ENCODE assay signal across 9 cellular contexts in the genomic region with DNA sequence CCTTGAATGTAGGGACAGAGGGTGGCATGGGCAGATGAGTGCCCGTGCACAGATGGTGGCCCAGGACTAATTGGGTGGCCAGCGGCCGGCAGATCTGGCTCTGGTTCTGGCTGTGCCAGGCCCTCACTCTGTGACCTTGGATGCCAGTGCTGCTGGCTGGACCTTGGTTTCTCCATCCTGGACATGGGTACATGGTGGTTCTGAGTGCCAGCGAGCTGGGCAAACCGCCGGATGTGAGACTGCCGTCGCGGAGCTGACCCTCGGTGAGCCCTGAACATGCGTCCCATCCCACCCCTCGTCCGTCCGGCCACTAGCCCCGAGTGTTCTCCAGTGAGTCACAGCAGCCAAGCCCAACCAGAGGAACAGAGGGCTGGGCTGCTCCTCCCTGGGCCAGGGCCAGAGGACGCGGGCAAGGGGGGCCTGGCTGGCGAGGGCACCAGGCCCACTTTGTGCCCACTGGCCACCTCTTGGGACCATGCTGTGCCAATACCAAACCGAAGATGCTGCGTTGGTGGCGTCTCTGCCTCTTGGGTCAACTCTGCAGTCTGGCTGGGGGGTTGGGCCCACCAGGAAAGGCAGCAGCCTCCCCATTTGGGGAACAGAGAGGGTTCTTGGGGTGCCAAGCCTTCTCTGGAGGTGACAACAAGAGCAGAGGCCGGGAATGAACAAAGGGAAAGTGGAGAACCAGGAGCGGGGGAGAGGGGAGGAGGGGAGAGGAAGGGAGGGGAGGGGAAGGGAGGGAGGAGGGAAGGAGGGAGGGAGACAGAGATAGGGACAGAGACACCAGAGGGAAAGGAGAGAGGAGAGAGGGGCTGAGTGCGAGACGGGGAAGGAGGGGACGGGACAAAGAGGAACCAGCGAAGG. TPM values are rescaled to one million over a fixed set of nuclear protein-coding genes. Genes with fewer than 3 reads are reported as not detected.
DNase-seq lines count a peak whose midpoint lies in the region; TF ChIP-seq lines count a peak whose summit lies in the region.
"Had no signal": no experiment of that assay in that cellular context is flagged by ENCODE, and none has a peak within 500 bp of the region (broad histone marks: within the 10 kb centered on the region; RNA-seq: fewer than 3 reads in every experiment).

No MANE protein-coding gene starts in this region.

- no peaks in the 10 kb centered on the region for H3F3A ChIP-seq in PC-9 (ENCODE audit: insufficient read depth, low read depth)

- TSS peak; percentile 65 for BruUV-seq in PC-9 (replicated peaks; lab: Mats Ljungman, UMichigan)

- H3K79me2 ChIP-seq in PC-9 (ENCODE audit: low read depth): no peaks in the 10 kb centered on the region

- POLR2A ChIA-PET in PC-9 (lab: Charles Lee; ENCODE audit: unreplicated experiment): interaction anchor here (0.6 kb wide), 1 partner anchor 154 kb away, joined by 5 read pairs; no protein-coding TSS in a partner anchor

- DNase-seq in ELR (ENCODE audit: low read depth) (peak; percentile 85), PC-9 (peak; percentile 68 to 81), esophagus muscularis mucosa (ENCODE audit: extremely low spot score) (no peak), NCI-H524 treated with DMSO at 0.1 percent for 48 hours (lab: John Stamatoyannopoulos, UW) (no peak), NCI-H2081 (lab: John Stamatoyannopoulos, UW) (no peak)
- no peak for DNase-seq in activated CD8-positive, alpha-beta memory T cell treated with anti-CD3 and anti-CD28 coated beads, Interleukin-2, amount 50 U/mL, for 48 hours
- no peak for DNase-seq in stimulated activated CD4-positive, alpha-beta T cell treated with anti-CD3 and anti-CD28 coated beads, Interleukin-1b, Interleukin-23, amount 100 ng/mL, for 48 hours

- no peak for TF ChIP-seq POLR2A in esophagus muscularis mucosa (IDR thresholded peaks at IDR 0.05; ENCODE audit: low read depth)

- no peak for TF ChIP-seq EP300 in esophagus muscularis mucosa (IDR thresholded peaks at IDR 0.05)

- WGBS in esophagus muscularis mucosa: 11% methylated on average over 15 of the region's 27 CpGs

- H3K9me2 ChIP-seq in PC-9 (ENCODE audit: insufficient read depth): no peaks in the 10 kb centered on the region

- TF ChIP-seq CTCF in PC-9 (conservative IDR thresholded peaks at IDR 0.05): no peak
- no peak for TF ChIP-seq CTCF in esophagus muscularis mucosa (IDR thresholded peaks at IDR 0.05)

- H3K27me3 ChIP-seq in PC-9 (ENCODE audit: insufficient read depth, low read depth) (no peaks in the 10 kb centered on the region), esophagus muscularis mucosa (no peaks in the 10 kb centered on the region), muscle layer of colon (ENCODE audit: control insufficient read depth in 1 of 2, insufficient read depth in 2 of 2, low read length in 2 of 2) (no peaks in the 10 kb centered on the region)

- intact Hi-C loops in PC-9 (cut with micrococcal nuclease; ENCODE audit: unreplicated experiment): no loop called here
- intact Hi-C loops in esophagus muscularis mucosa (cut with DNase I): no loop called here

- peak overlapping the region; percentile 75 for H3K4me2 ChIP-seq in PC-9

- no peaks in the 10 kb centered on the region for H3K9me3 ChIP-seq in PC-9 (ENCODE audit: insufficient read depth, low read depth)
- H3K9me3 ChIP-seq in esophagus muscularis mucosa: no peaks in the 10 kb centered on the region
- H3K9me3 ChIP-seq in muscle layer of colon (ENCODE audit: low read length): no peaks in the 10 kb centered on the region

- H3K27ac ChIP-seq in PC-9 (peak overlapping the region; percentile 57; the same call in 1 of the 2 replicates), esophagus muscularis mucosa (replicated peaks in 1 of 4) (peak overlapping the region; percentile 84 to 87 (median 86)), muscle layer of colon (ENCODE audit: low read depth, low read length) (peak overlapping the region; percentile 62)

- H3K4me3 ChIP-seq in PC-9: peak overlapping the region; percentile 26; the same call in 1 of the 2 replicates
- H3K4me3 ChIP-seq in esophagus muscularis mucosa: peak overlapping the region; percentile 42 to 49 (median 46)
- H3K4me3 ChIP-seq in muscle layer of colon (ENCODE audit: low read depth in 1 of 2, low read length in 2 of 2): peak overlapping the region; percentile 16 to 55

- H2AFZ ChIP-seq in PC-9: no peak overlapping the region

- peak overlapping the region; percentile 33 for H3K9ac ChIP-seq in muscle layer of colon (ENCODE audit: low read length)

- no peaks in the 10 kb centered on the region for H4K20me1 ChIP-seq in PC-9 (ENCODE audit: insufficient read depth)

- H3K36me3 ChIP-seq in PC-9 (ENCODE audit: low read depth): no peaks in the 10 kb centered on the region
- H3K36me3 ChIP-seq in esophagus muscularis mucosa: no peaks in the 10 kb centered on the region
- H3K36me3 ChIP-seq in muscle layer of colon (ENCODE audit: insufficient read depth, low read length): no peaks in the 10 kb centered on the region

- CTCF ChIA-PET in PC-9 (lab: Charles Lee): no interaction called here

- H3K4me1 ChIP-seq in PC-9 (replicated peaks; ENCODE audit: insufficient read depth) (peaks cover 18% of the 10 kb centered on the region), esophagus muscularis mucosa (peaks cover 27 to 60% (median 56%) of the 10 kb centered on the region in 4 donors), muscle layer of colon (ENCODE audit: insufficient read depth, low read length) (peaks cover 33% of the 10 kb centered on the region)

RNA-seq across cellular contexts. Expression of a gene that starts 10.7 kb away (rescaled TPM):
- total RNA-seq in PC-9 (2021) (2.5 and 2.6 TPM in 2 replicates), esophagus muscularis mucosa (10 to 100 TPM; 10.3 to 36.5 (median 35.4) TPM)

RNA-seq across cellular contexts. Expression of a gene that starts 24.8 kb away (rescaled TPM):
- total RNA-seq in PC-9 (2021) (4.9 and 7.8 TPM in 2 replicates), esophagus muscularis mucosa (1 to 10 TPM in 1 of 4 donors, not detected in 3; 4.2 TPM)

RNA-seq across cellular contexts. Expression of a gene that starts 28.1 kb away (rescaled TPM):
- total RNA-seq in PC-9 (2021) (not detected in 2 replicates), esophagus muscularis mucosa (not detected)
- total RNA-seq: natural killer cell treated with Interleukin-12 subunit alpha and Interleukin-12 subunit beta and Interleukin-15 and Interleukin-18, amount 100 ng/mL, for 72 hours had no signal

RNA-seq across cellular contexts. Expression of a gene that starts 28.8 kb away (rescaled TPM):
- total RNA-seq in PC-9 (2021) (8.9 and 12.1 TPM in 2 replicates), esophagus muscularis mucosa (not detected)
- total RNA-seq: natural killer cell treated with Interleukin-12 subunit alpha and Interleukin-12 subunit beta and Interleukin-15 and Interleukin-18, amount 100 ng/mL, for 72 hours had no signal

RNA-seq across cellular contexts. Expression of a gene that starts 55.9 kb away (rescaled TPM):
- total RNA-seq in PC-9 (2021) (0.60 TPM in 1 of 2 replicates, not detected in the other), esophagus muscularis mucosa (1 to 10 TPM; 2.8 to 6.0 (median 3.6) TPM)

Comparison
In these comparisons a context has a peak if more than half of its experiments do, and no peak if none do; other contexts are left out.
1. DNase-seq: peak in ELR (single experiment) and PC-9 (2 of 2); none in esophagus muscularis mucosa (single experiment), activated CD8-positive, alpha-beta memory T cell treated with anti-CD3 and anti-CD28 coated beads, Interleukin-2, amount 50 U/mL, for 48 hours (single experiment), stimulated activated CD4-positive, alpha-beta T cell treated with anti-CD3 and anti-CD28 coated beads, Interleukin-1b, Interleukin-23, amount 100 ng/mL, for 48 hours (single experiment), NCI-H524 treated with DMSO at 0.1 percent for 48 hours (single experiment) and NCI-H2081 (0 of 2).
2. Peak in every context shown above with its lines, with median percentiles within 50 percentile points of each other: H3K27ac ChIP-seq and H3K4me3 ChIP-seq.